ENCODE assay signal across 8 cellular contexts in genomic region chr3:48472673-48472922, GRCh38. TPM values are rescaled to one million over a fixed set of nuclear protein-coding genes. Genes with fewer than 3 reads are reported as not detected.
DNase-seq lines count a peak whose midpoint lies in the region; ATAC-seq and TF ChIP-seq lines count a peak whose summit lies in the region.

No MANE protein-coding gene starts in this region.

- H3K36me3 ChIP-seq in Caco-2 (ENCODE audit: control insufficient read depth, insufficient read depth, low read length) (no peaks in the 10 kb centered on the region), thoracic aorta (peaks cover 15% of the 10 kb centered on the region)

- peak; percentile 16 for ATAC-seq in HG03066 (IDR thresholded peaks at IDR 0.05; ENCODE audit: low read depth, unreplicated experiment)
- peak; percentile 15 for ATAC-seq in thoracic aorta (ENCODE audit: insufficient number of reproducible peaks, low FRiP score, low read depth)
- ATAC-seq in HG02981 (IDR thresholded peaks at IDR 0.05; ENCODE audit: unreplicated experiment) = no peak

- H3K4me1 Mint-ChIP-seq in Caco-2 (ENCODE audit: low read depth, unreplicated experiment) = peaks cover 17% of the 10 kb centered on the region

- H3K9me3 Mint-ChIP-seq in Caco-2 (ENCODE audit: unreplicated experiment) = no peaks in the 10 kb centered on the region

- no peaks in the 10 kb centered on the region for H3K27me3 Mint-ChIP-seq in Caco-2 (ENCODE audit: insufficient read depth, unreplicated experiment)

- H3K4me1 ChIP-seq in Caco-2 (peaks cover 22% of the 10 kb centered on the region; the same call in 1 of the 2 replicates), thoracic aorta (ENCODE audit: control insufficient read depth in 1 of 2, low read depth in 2 of 2) (peaks cover 36 to 56% of the 10 kb centered on the region in 2 donors)

- DNase-seq in Caco-2 = peak; percentile 65 to 77
- DNase-seq in thoracic aorta (ENCODE audit: low spot score) = no peak
- no peak for DNase-seq in activated gamma-delta T cell treated with Interleukin-2 at 50 U/mL for 16 hours
- no peak for DNase-seq in activated gamma-delta T cell (lab: John Stamatoyannopoulos, UW)

- POLR2A ChIA-PET in Caco-2 (lab: Charles Lee) = interaction anchor here (0.5 to 2.1 kb wide), 8 partner anchors 26 to 894 kb away, joined by 3 to 21 read pairs (median 8); partner anchors contain the start of genes ATRIP, CCDC51, CSPG5 and IP6K2

- TSS peak; percentile 76 for BruUV-seq in Caco-2 (replicated peaks; lab: Mats Ljungman, UMichigan)

- H3K27ac Mint-ChIP-seq in Caco-2 (ENCODE audit: unreplicated experiment) = peak overlapping the region; percentile 97

- peaks cover 39% of the 10 kb centered on the region for H3K36me3 Mint-ChIP-seq in Caco-2 (ENCODE audit: insufficient read depth, unreplicated experiment)

- H3K27ac ChIP-seq in angular gyrus (ENCODE audit: low read depth, low read length) (peak overlapping the region; percentile 99), layer of hippocampus (ENCODE audit: low read depth, low read length) (peak overlapping the region; percentile 98), thoracic aorta (peak overlapping the region; percentile 96 to 97)

- peak overlapping the region; percentile 88 for H3K4me3 Mint-ChIP-seq in Caco-2 (ENCODE audit: unreplicated experiment)

- intact Hi-C loops in Caco-2 (cut with micrococcal nuclease; ENCODE audit: unreplicated experiment) = loop anchor here (1.0 kb wide), 1 partner anchor 76 kb away; no protein-coding TSS in a partner anchor

- peak overlapping the region; percentile 39 for H3K4me3 ChIP-seq in Caco-2 (ENCODE audit: low read depth, low read length)
- peak overlapping the region; percentile 79 for H3K4me3 ChIP-seq in thoracic aorta

- TF ChIP-seq CTCF in Caco-2 (IDR thresholded peaks at IDR 0.05; ENCODE audit: insufficient read depth in 1 of 2, low read depth in 1 of 2, low read length in 1 of 2, severe bottlenecking in 1 of 2, unreplicated experiment in 1 of 2) (no peak), thoracic aorta (IDR thresholded peaks at IDR 0.05) (no peak)

- no peaks in the 10 kb centered on the region for H3K9me3 ChIP-seq in Caco-2
- H3K9me3 ChIP-seq in thoracic aorta = no peaks in the 10 kb centered on the region

- CTCF ChIA-PET in Caco-2 (lab: Charles Lee) = interaction anchor here (0.6 to 2.9 kb wide), 16 partner anchors 10 to 190 kb away, joined by 3 to 77 read pairs (median 9); partner anchors contain the start of genes ATRIP, CCDC51, CELSR3 and PFKFB4

- H3K27me3 ChIP-seq in Caco-2 (replicated peaks; ENCODE audit: control insufficient read depth, insufficient read depth, low read length) (no peaks in the 10 kb centered on the region), layer of hippocampus (ENCODE audit: control insufficient read depth, insufficient read depth, low read length) (no peaks in the 10 kb centered on the region), thoracic aorta (replicated peaks; ENCODE audit: insufficient read depth) (no peaks in the 10 kb centered on the region)

RNA-seq across cellular contexts. Expression of gene ATRIP, which starts 26.1 kb away (rescaled TPM):
- 14.4 and 15.9 TPM in 2 replicates for total RNA-seq in Caco-2 (2022)
- total RNA-seq in thoracic aorta = 1 to 10 TPM; 4.0 to 8.3 TPM

RNA-seq across cellular contexts. Expression of gene SHISA5, which starts 31.4 kb away (rescaled TPM):
- total RNA-seq in Caco-2 (2022) (213 and 226 TPM in 2 replicates), thoracic aorta (100 to 1,000 TPM; 151 to 159 TPM)

RNA-seq across cellular contexts. Expression of gene TMA7, which starts 32.5 kb away (rescaled TPM):
- total RNA-seq in Caco-2 (2022) (205 and 227 TPM in 2 replicates), thoracic aorta (100 to 1,000 TPM; 112 to 164 TPM)

RNA-seq across cellular contexts. Expression of gene CCDC51, which starts 32.7 kb away (rescaled TPM):
- total RNA-seq in Caco-2 (2022) (48.9 and 59.5 TPM in 2 replicates), thoracic aorta (10 to 100 TPM in 1 of 2 donors, 1 to 10 TPM in 1; 5.9 to 15.2 TPM)

RNA-seq across cellular contexts. Expression of gene PLXNB1, which starts 42.7 kb away (rescaled TPM):
- total RNA-seq in Caco-2 (2022) (149 and 164 TPM in 2 replicates), thoracic aorta (100 to 1,000 TPM; 177 to 210 TPM)

Comparison
In these comparisons a context has a peak if more than half of its experiments do, and no peak if none do; other contexts are left out.
1. DNase-seq: peak in Caco-2 (2 of 2); none in thoracic aorta (single experiment), activated gamma-delta T cell treated with Interleukin-2 at 50 U/mL for 16 hours (single experiment) and activated gamma-delta T cell (single experiment).
2. Peak in every context shown above with its lines, with median percentiles within 50 percentile points of each other: H3K27ac ChIP-seq.